ENCODE assay signal across 1 cellular context in genomic region chr6:97305676-97306075, GRCh38.
TF ChIP-seq lines count a peak whose summit lies in the region.

No MANE protein-coding gene starts in this region.

TF ChIP-seq in WTC11, 78 proteins besides CTCF, POLR2A, EP300 and RAD21:
- TF ChIP-seq ATF2 (CRISPR knock-in tag; IDR thresholded peaks at IDR 0.05; ENCODE audit: borderline replicate concordance, low read depth), result no peak
- no peak for TF ChIP-seq SMAD3 (CRISPR knock-in tag; IDR thresholded peaks at IDR 0.05; ENCODE audit: borderline replicate concordance)
- TF ChIP-seq USF1 (CRISPR knock-in tag; IDR thresholded peaks at IDR 0.05), result no peak
- TF ChIP-seq E2F1 (CRISPR knock-in tag; IDR thresholded peaks at IDR 0.05), result no peak
- no peak for TF ChIP-seq MAX (CRISPR knock-in tag; IDR thresholded peaks at IDR 0.05)
- TF ChIP-seq FOXP1 (CRISPR knock-in tag; IDR thresholded peaks at IDR 0.05; ENCODE audit: borderline replicate concordance), result no peak
- no peak for TF ChIP-seq CREB1 (CRISPR knock-in tag; IDR thresholded peaks at IDR 0.05)
